18 cellular contexts compared by ENCODE assay signal in the genomic region with DNA sequence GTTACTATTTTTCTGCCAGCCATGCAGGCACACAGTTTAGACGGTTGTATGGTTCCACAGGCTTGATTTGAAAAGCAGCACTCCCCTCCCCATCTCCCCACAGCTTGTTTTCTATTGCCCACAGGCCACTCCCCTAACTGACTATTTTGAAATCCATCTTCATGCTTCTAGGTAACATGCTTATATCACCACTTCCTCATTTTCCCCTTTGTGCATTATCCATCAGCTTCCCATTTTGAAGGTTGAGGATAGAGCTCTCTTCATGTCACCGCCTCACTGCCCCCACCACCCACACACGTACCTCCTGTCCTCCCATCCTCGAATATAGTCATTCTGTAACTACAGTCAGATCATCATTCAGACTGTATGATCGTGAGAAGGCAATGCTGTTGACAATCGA.
DNase-seq lines count a peak whose midpoint lies in the region; ATAC-seq and TF ChIP-seq lines count a peak whose summit lies in the region.
"Had no signal": no experiment of that assay in that cellular context is flagged by ENCODE, and none has a peak within 500 bp of the region (broad histone marks: within the 10 kb centered on the region; RNA-seq: fewer than 3 reads in every experiment).

No MANE protein-coding gene starts in this region.

- peaks cover 33 to 34% of the 10 kb centered on the region in 2 experiments for H3K4me1 ChIP-seq in neutrophil (ENCODE audit: control insufficient read depth in 1 of 2, insufficient read depth in 1 of 2, low read depth in 1 of 2, low read length in 1 of 2)
- H3K4me1 ChIP-seq in Caco-2 = no peaks in the 10 kb centered on the region

- H3K36me3 Mint-ChIP-seq in Caco-2 (ENCODE audit: insufficient read depth, unreplicated experiment) = no peaks in the 10 kb centered on the region
- H3K36me3 Mint-ChIP-seq: CD4-positive, CD25-positive, alpha-beta regulatory T cell; IgD-negative memory B cell; T-cell had no signal

- peak overlapping the region; percentile 79 for H3K27ac ChIP-seq in neutrophil
- H3K27ac ChIP-seq: SJSA1 had no signal

- H3K4me3 ChIP-seq in neutrophil (ENCODE audit: low read depth in 1 of 2, low read length in 1 of 2) = no peak overlapping the region
- H3K4me3 ChIP-seq in Caco-2 (ENCODE audit: low read depth, low read length) = no peak overlapping the region
- H3K4me3 ChIP-seq: SJSA1 had no signal

- no peak for TF ChIP-seq CTCF in neutrophil (IDR thresholded peaks at IDR 0.05)
- TF ChIP-seq CTCF in Caco-2 (IDR thresholded peaks at IDR 0.05; ENCODE audit: insufficient read depth in 1 of 2, low read depth in 1 of 2, low read length in 1 of 2, severe bottlenecking in 1 of 2, unreplicated experiment in 1 of 2) = no peak

- peaks cover 6% of the 10 kb centered on the region for H3K4me1 Mint-ChIP-seq in Caco-2 (ENCODE audit: low read depth, unreplicated experiment)
- H3K4me1 Mint-ChIP-seq: CD4-positive, CD25-positive, alpha-beta regulatory T cell; IgD-negative memory B cell; T-cell had no signal

- POLR2A ChIA-PET in Caco-2 (lab: Charles Lee) = no interaction called here

- H3K27me3 ChIP-seq in neutrophil (no peaks in the 10 kb centered on the region), Caco-2 (replicated peaks; ENCODE audit: control insufficient read depth, insufficient read depth, low read length) (no peaks in the 10 kb centered on the region)
- H3K27me3 ChIP-seq: SJSA1 had no signal

- H3K9me3 Mint-ChIP-seq in Caco-2 (ENCODE audit: unreplicated experiment) = no peaks in the 10 kb centered on the region
- H3K9me3 Mint-ChIP-seq: IgD-negative memory B cell had no signal

- peak; percentile 15 for DNase-seq in GF-D8 (lab: John Stamatoyannopoulos, UW)
- peak; percentile 84 for DNase-seq in MV-4-11 (lab: John Stamatoyannopoulos, UW)
- peak; percentile 7 for DNase-seq in SKM-1 (lab: John Stamatoyannopoulos, UW; ENCODE audit: unreplicated experiment)
- no peak for DNase-seq in NCI-H2227 (lab: John Stamatoyannopoulos, UW; ENCODE audit: unreplicated experiment)
- DNase-seq in Caco-2 = no peak
- DNase-seq: CD4-positive, CD25-positive, alpha-beta regulatory T cell; GOT3; NCI-H1105; NCI-H1694; NCI-H2227 treated with DMSO at 0.1 percent for 48 hours; NCI-H524; RPMI8226; T-cell; T-helper 9 cell had no signal

- no TSS peak for BruUV-seq in Caco-2 (replicated peaks; lab: Mats Ljungman, UMichigan)

- H3K36me3 ChIP-seq in neutrophil (no peaks in the 10 kb centered on the region), Caco-2 (ENCODE audit: control insufficient read depth, insufficient read depth, low read length) (no peaks in the 10 kb centered on the region)
- H3K36me3 ChIP-seq: SJSA1 had no signal

- no peak overlapping the region for H3K4me3 Mint-ChIP-seq in Caco-2 (ENCODE audit: unreplicated experiment)
- H3K4me3 Mint-ChIP-seq: CD4-positive, CD25-positive, alpha-beta regulatory T cell; T-cell had no signal

- H3K9me3 ChIP-seq in neutrophil = no peaks in the 10 kb centered on the region
- no peaks in the 10 kb centered on the region for H3K9me3 ChIP-seq in Caco-2
- H3K9me3 ChIP-seq: SJSA1 had no signal

- intact Hi-C loops in Caco-2 (cut with micrococcal nuclease; ENCODE audit: unreplicated experiment) = no loop called here

- ATAC-seq in HG02840 (IDR thresholded peaks at IDR 0.05; ENCODE audit: low FRiP score, unreplicated experiment) = no peak
- ATAC-seq: T-cell had no signal

- CTCF ChIA-PET in Caco-2 (lab: Charles Lee) = no interaction called here

- peaks cover 6% of the 10 kb centered on the region for H3K27me3 Mint-ChIP-seq in Caco-2 (ENCODE audit: insufficient read depth, unreplicated experiment)
- H3K27me3 Mint-ChIP-seq: CD4-positive, CD25-positive, alpha-beta regulatory T cell had no signal

- H3K27ac Mint-ChIP-seq in Caco-2 (ENCODE audit: unreplicated experiment) = no peak overlapping the region
- H3K27ac Mint-ChIP-seq: CD4-positive, CD25-positive, alpha-beta regulatory T cell; IgD-negative memory B cell; T-cell had no signal

Comparison
In these comparisons a context has a peak if more than half of its experiments do, and no peak if none do; other contexts are left out.
1. DNase-seq: peak in GF-D8 (single experiment), MV-4-11 (single experiment) and SKM-1 (single experiment); none in NCI-H2227 (single experiment) and Caco-2 (0 of 2).